Comparison of ENCODE assay signal across 12 cellular contexts in the genomic region with DNA sequence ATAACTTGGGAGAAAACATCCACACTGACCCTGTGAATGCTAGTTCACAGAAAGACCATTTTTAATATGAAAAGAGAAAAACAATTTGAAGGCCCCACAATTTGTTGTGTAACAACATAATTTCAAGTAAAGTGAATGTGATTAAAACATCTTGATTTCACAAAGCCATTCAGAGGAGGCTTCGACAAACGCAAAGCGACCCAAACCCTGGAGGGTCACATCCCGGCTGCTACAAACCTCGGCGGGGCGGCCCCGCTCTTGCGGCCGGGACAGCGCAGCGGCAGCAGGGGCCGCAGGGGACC. TPM values are rescaled to one million over a fixed set of nuclear protein-coding genes. Genes with fewer than 3 reads are reported as not detected.
DNase-seq lines count a peak whose midpoint lies in the region; ATAC-seq and TF ChIP-seq lines count a peak whose summit lies in the region.
"Had no signal": no experiment of that assay in that cellular context is flagged by ENCODE, and none has a peak within 500 bp of the region (broad histone marks: within the 10 kb centered on the region; RNA-seq: fewer than 3 reads in every experiment).

No MANE protein-coding gene starts in this region.

- H3K36me3 ChIP-seq in heart right ventricle = no peaks in the 10 kb centered on the region
- no peaks in the 10 kb centered on the region for H3K36me3 ChIP-seq in mammary epithelial cell (ENCODE audit: insufficient read depth, low read length)
- no peaks in the 10 kb centered on the region for H3K36me3 ChIP-seq in vagina

- BruUV-seq in mammary epithelial cell (replicated peaks; lab: Mats Ljungman, UMichigan) = no TSS peak

- no peak overlapping the region for H3K27ac Mint-ChIP-seq in natural killer cell

- no peaks in the 10 kb centered on the region for H3K36me3 Mint-ChIP-seq in natural killer cell

- H3K27me3 ChIP-seq in heart right ventricle = peaks cover 0 to 100% (median 57%) of the 10 kb centered on the region in 7 donors
- H3K27me3 ChIP-seq in mammary epithelial cell (ENCODE audit: insufficient read depth, low read length) = no peaks in the 10 kb centered on the region
- H3K27me3 ChIP-seq in vagina = no peaks in the 10 kb centered on the region

- CTCF ChIA-PET in mammary epithelial cell (lab: Charles Lee; ENCODE audit: low non-redundant PET) = no interaction called here

- H3K27ac ChIP-seq in heart right ventricle (peak overlapping the region in 6 of 10 donors; percentile 71 to 88 (median 80)), mammary epithelial cell (ENCODE audit: insufficient read depth, low read depth, low read length) (no peak overlapping the region), vagina (no peak overlapping the region)
- H3K27ac ChIP-seq: KMS-11, SK-N-MC had no signal

- TF ChIP-seq POLR2A in vagina (IDR thresholded peaks at IDR 0.05) = no peak

- ATAC-seq in heart right ventricle (no peak), left cardiac atrium (no peak), natural killer cell (no peak), GM18907 (IDR thresholded peaks at IDR 0.05; ENCODE audit: unreplicated experiment) (no peak)

- H2AFZ ChIP-seq in mammary epithelial cell (ENCODE audit: low read depth, low read length) = peak overlapping the region; percentile 97

- H3K4me1 ChIP-seq in heart right ventricle = peaks cover 0 to 61% (median 29%) of the 10 kb centered on the region in 9 donors
- H3K4me1 ChIP-seq in mammary epithelial cell (ENCODE audit: insufficient read depth, low read length) = peaks cover 11% of the 10 kb centered on the region
- peaks cover 21% of the 10 kb centered on the region for H3K4me1 ChIP-seq in vagina

- H3K79me2 ChIP-seq in mammary epithelial cell (ENCODE audit: insufficient read depth, low read length) = no peaks in the 10 kb centered on the region

- in situ Hi-C loops in mammary epithelial cell (cut with MboI; ENCODE audit: low sequenced_read_pairs in 2 of 2) = loop anchor here in 1 of 2 donors (25.0 kb wide), 1 partner anchor 489 kb away; no protein-coding TSS in a partner anchor

- H3K9ac ChIP-seq in mammary epithelial cell (ENCODE audit: insufficient read depth, low read length) = no peak overlapping the region
- H3K9ac ChIP-seq: KMS-11 had no signal

- peaks cover 14 to 16% of the 10 kb centered on the region in 2 donors for H3K4me1 Mint-ChIP-seq in natural killer cell

- intact Hi-C loops in heart right ventricle (cut with DNase I) = loop anchor here in 1 of 10 donors (5.0 kb wide), 1 partner anchor 479 kb away; no protein-coding TSS in a partner anchor
- intact Hi-C loops in left cardiac atrium (cut with DNase I) = no loop called here
- intact Hi-C loops in mammary epithelial cell (cut with micrococcal nuclease) = no loop called here
- intact Hi-C loops in natural killer cell (cut with micrococcal nuclease) = no loop called here
- intact Hi-C loops in vagina (cut with DNase I) = no loop called here

- peaks cover 44 to 53% of the 10 kb centered on the region in 2 donors for H3K27me3 Mint-ChIP-seq in natural killer cell (ENCODE audit: low read depth in 2 of 2)

- H3K4me3 Mint-ChIP-seq in natural killer cell = peak overlapping the region; percentile 73
- H3K4me3 Mint-ChIP-seq: central memory CD8-positive, alpha-beta T cell had no signal

- no peaks in the 10 kb centered on the region for H4K20me1 ChIP-seq in mammary epithelial cell (ENCODE audit: insufficient read depth, low read length)

- no peak for TF ChIP-seq CTCF in heart right ventricle (IDR thresholded peaks at IDR 0.05)
- no peak for TF ChIP-seq CTCF in mammary epithelial cell (conservative IDR thresholded peaks at IDR 0.05 in 1 of 2, IDR thresholded peaks at IDR 0.05 in 1 of 2; ENCODE audit: extremely low read depth in 1 of 2, insufficient read depth in 1 of 2, low read depth in 1 of 2, low read length in 2 of 2)
- TF ChIP-seq CTCF in natural killer cell (IDR thresholded peaks at IDR 0.05) = no peak
- no peak for TF ChIP-seq CTCF in vagina (IDR thresholded peaks at IDR 0.05)

- WGBS in heart right ventricle, 2 donors = 65 to 70% methylated on average over 13 of the region's 13 CpGs
- 100% methylated on average over 3 of the region's 13 CpGs for WGBS in mammary epithelial cell (ENCODE audit: low coverage, missing lambda C conversion rate)

- no peak for DNase-seq in heart right ventricle
- no peak for DNase-seq in left cardiac atrium
- DNase-seq in mammary epithelial cell = no peak
- no peak for DNase-seq in natural killer cell
- DNase-seq in vagina (ENCODE audit: extremely low spot score in 2 of 2) = no peak
- DNase-seq in activated effector memory CD4-positive, alpha-beta T cell treated with anti-CD3 and anti-CD28 coated beads, Interleukin-2, amount 50 U/mL, for 16 hours = no peak
- DNase-seq in stimulated activated CD4-positive, alpha-beta T cell treated with anti-CD3 and anti-CD28 coated beads, Interleukin-4, amount 100 ng/mL, for 1 hour = no peak
- DNase-seq: NCI-H2029 had no signal

- H3K9me3 ChIP-seq in heart right ventricle = no peaks in the 10 kb centered on the region
- no peaks in the 10 kb centered on the region for H3K9me3 ChIP-seq in mammary epithelial cell (replicated peaks; ENCODE audit: insufficient read depth, low read length)
- H3K9me3 ChIP-seq in vagina = no peaks in the 10 kb centered on the region

- H3K9me3 Mint-ChIP-seq in natural killer cell = no peaks in the 10 kb centered on the region
- H3K9me3 Mint-ChIP-seq: central memory CD8-positive, alpha-beta T cell had no signal

- H3K4me2 ChIP-seq in mammary epithelial cell (ENCODE audit: insufficient read depth, low read depth, low read length) = peak overlapping the region; percentile 98
- H3K4me2 ChIP-seq: KMS-11 had no signal

- dilution Hi-C loops in mammary epithelial cell (cut with HindIII; ENCODE audit: low sequenced_read_pairs) = no loop called here

- H3K4me3 ChIP-seq in heart right ventricle (peak overlapping the region in 9 of 10 donors; percentile 48 to 81 (median 63)), mammary epithelial cell (replicated peaks in 1 of 3; ENCODE audit: insufficient read depth in 1 of 3, low read depth in 2 of 3, low read length in 3 of 3) (no peak overlapping the region), vagina (peak overlapping the region; percentile 54 to 55)

RNA-seq across cellular contexts. Expression of a gene that starts 14.0 kb away (rescaled TPM):
- total RNA-seq in heart right ventricle (1 to 10 TPM; 2.8 to 7.4 (median 4.3) TPM), left cardiac atrium (10 to 100 TPM in 1 of 2 donors, 1 to 10 TPM in 1; 5.5 to 25.9 TPM), mammary epithelial cell (10 to 100 TPM; 12.1 to 15.8 TPM), natural killer cell (under 1 TPM in 2 of 3 donors, not detected in 1; 0.16 to 0.21 TPM), vagina (9.8 TPM)
- polyA plus RNA-seq in heart right ventricle (1 to 10 TPM; 3.0 to 3.6 TPM), mammary epithelial cell (4.6 TPM)
- polyA minus RNA-seq in mammary epithelial cell = 1.7 TPM

Comparison
In these comparisons a context has a peak if more than half of its experiments do, and no peak if none do; other contexts are left out.
1. H3K27ac ChIP-seq: peak in heart right ventricle (6 of 10); none in mammary epithelial cell (single experiment) and vagina (single experiment).
2. H3K4me3 ChIP-seq: peak in heart right ventricle (9 of 10) and vagina (2 of 2); none in mammary epithelial cell (0 of 3).